Comparison of ENCODE assay signal across 1 cellular context in genomic region chr5:139197710-139198669, GRCh38.
TF ChIP-seq lines count a peak whose summit lies in the region.

Gene SIL1 (minus strand): TSS chr5:139198368. CDS start chr5:139127843, 70,525 bp downstream.

TF ChIP-seq in GM23338, 12 proteins besides CTCF, POLR2A, EP300 and RAD21:
- TF ChIP-seq EZH2phosphoT487 (IDR thresholded peaks at IDR 0.05; ENCODE audit: unreplicated experiment): no peak
- TF ChIP-seq CREB1 (CRISPR knock-in tag; IDR thresholded peaks at IDR 0.05; ENCODE audit: low read depth): peak; percentile 63; the same call in 1 of the 2 replicates
- TF ChIP-seq, protein P1, sequence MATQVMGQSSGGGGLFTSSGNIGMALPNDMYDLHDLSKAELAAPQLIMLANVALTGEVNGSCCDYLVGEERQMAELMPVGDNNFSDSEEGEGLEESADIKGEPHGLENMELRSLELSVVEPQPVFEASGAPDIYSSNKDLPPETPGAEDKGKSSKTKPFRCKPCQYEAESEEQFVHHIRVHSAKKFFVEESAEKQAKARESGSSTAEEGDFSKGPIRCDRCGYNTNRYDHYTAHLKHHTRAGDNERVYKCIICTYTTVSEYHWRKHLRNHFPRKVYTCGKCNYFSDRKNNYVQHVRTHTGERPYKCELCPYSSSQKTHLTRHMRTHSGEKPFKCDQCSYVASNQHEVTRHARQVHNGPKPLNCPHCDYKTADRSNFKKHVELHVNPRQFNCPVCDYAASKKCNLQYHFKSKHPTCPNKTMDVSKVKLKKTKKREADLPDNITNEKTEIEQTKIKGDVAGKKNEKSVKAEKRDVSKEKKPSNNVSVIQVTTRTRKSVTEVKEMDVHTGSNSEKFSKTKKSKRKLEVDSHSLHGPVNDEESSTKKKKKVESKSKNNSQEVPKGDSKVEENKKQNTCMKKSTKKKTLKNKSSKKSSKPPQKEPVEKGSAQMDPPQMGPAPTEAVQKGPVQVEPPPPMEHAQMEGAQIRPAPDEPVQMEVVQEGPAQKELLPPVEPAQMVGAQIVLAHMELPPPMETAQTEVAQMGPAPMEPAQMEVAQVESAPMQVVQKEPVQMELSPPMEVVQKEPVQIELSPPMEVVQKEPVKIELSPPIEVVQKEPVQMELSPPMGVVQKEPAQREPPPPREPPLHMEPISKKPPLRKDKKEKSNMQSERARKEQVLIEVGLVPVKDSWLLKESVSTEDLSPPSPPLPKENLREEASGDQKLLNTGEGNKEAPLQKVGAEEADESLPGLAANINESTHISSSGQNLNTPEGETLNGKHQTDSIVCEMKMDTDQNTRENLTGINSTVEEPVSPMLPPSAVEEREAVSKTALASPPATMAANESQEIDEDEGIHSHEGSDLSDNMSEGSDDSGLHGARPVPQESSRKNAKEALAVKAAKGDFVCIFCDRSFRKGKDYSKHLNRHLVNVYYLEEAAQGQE (IDR thresholded peaks at IDR 0.05; ENCODE audit: unreplicated experiment): no peak
- TF ChIP-seq ZNF331 (CRISPR knock-in tag; IDR thresholded peaks at IDR 0.05; ENCODE audit: low read depth): no peak
- TF ChIP-seq STAT1 (IDR thresholded peaks at IDR 0.05; ENCODE audit: unreplicated experiment): no peak
- no peak; the same call in none of the 2 replicates for TF ChIP-seq ETS1 (IDR thresholded peaks at IDR 0.05)
- TF ChIP-seq JUNB (IDR thresholded peaks at IDR 0.05; ENCODE audit: unreplicated experiment): no peak
- peak; percentile 66 for TF ChIP-seq POLR2AphosphoS5 (IDR thresholded peaks at IDR 0.05; ENCODE audit: low read depth)
- TF ChIP-seq NANOG (IDR thresholded peaks at IDR 0.05; ENCODE audit: borderline replicate concordance): no peak
